In the genomic region with DNA sequence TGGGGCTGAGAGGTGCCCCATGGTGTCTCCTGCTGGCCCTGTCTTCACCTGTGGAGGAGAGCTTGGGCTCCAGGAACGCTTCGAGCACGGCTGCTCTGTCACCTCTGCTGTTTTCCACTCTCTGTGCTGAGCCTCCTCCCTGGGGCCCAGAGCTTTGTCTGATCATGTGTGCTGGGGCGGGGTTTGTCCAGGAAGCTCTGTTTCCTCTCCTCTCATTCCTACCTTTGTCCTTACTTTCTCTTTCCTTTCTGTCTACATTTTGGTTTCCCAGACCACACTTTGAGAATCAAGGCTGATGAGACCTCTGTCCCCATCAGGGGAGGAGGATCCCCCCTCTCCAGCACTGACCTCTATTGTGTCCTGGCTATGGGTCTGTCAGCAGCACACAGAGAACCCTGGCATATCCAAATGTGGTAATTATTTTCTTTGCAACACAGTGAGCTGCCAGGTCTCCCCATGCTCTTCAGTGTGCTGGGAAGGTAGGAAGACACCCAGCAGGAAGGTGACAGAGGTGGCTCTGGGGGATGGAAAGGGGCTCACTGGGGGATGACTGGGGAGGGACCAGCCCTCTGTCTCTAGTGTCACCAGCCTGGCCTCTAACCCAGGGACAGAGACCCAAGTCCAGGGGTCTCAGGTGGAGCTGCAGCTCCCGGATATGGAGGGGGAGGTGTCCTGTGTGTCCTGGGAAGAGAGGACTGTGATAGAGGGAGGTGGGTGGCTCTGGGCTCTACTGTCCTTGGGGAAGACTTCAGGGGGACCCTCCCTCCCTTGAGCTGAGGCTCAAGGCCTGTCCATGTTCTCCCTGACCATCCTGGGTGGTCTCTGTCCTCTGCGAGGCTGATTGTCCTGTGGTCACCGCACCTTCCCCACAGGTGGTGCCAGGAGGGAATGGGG, we compare ENCODE assay signal across 1 cellular context.
TF ChIP-seq lines count a peak whose summit lies in the region.

A gene (minus strand): TSS at position 128 of the 894 bp plus-strand sequence. CDS start 107 bp downstream, at position 21.

TF ChIP-seq in HEK293, 187 proteins besides CTCF, POLR2A, EP300 and RAD21:
- TF ChIP-seq, protein P1, sequence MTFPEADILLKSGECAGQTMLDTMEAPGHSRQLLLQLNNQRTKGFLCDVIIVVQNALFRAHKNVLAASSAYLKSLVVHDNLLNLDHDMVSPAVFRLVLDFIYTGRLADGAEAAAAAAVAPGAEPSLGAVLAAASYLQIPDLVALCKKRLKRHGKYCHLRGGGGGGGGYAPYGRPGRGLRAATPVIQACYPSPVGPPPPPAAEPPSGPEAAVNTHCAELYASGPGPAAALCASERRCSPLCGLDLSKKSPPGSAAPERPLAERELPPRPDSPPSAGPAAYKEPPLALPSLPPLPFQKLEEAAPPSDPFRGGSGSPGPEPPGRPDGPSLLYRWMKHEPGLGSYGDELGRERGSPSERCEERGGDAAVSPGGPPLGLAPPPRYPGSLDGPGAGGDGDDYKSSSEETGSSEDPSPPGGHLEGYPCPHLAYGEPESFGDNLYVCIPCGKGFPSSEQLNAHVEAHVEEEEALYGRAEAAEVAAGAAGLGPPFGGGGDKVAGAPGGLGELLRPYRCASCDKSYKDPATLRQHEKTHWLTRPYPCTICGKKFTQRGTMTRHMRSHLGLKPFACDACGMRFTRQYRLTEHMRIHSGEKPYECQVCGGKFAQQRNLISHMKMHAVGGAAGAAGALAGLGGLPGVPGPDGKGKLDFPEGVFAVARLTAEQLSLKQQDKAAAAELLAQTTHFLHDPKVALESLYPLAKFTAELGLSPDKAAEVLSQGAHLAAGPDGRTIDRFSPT (tag by site-specific recombination; IDR thresholded peaks at IDR 0.05): no peak
- peak; percentile 26; the same call in 1 of the 2 replicates for TF ChIP-seq ZBTB17 (tag by site-specific recombination; IDR thresholded peaks at IDR 0.05)
- peak; percentile 22; the same call in 1 of the 2 replicates for TF ChIP-seq ZIC2 (tag by site-specific recombination; IDR thresholded peaks at IDR 0.05)
- TF ChIP-seq ZNF48 (tag by site-specific recombination; IDR thresholded peaks at IDR 0.05): no peak
TF ChIP-seq in HEK293: peak in this region for 2.
